ENCODE assay signal across 8 cellular contexts in the genomic region with DNA sequence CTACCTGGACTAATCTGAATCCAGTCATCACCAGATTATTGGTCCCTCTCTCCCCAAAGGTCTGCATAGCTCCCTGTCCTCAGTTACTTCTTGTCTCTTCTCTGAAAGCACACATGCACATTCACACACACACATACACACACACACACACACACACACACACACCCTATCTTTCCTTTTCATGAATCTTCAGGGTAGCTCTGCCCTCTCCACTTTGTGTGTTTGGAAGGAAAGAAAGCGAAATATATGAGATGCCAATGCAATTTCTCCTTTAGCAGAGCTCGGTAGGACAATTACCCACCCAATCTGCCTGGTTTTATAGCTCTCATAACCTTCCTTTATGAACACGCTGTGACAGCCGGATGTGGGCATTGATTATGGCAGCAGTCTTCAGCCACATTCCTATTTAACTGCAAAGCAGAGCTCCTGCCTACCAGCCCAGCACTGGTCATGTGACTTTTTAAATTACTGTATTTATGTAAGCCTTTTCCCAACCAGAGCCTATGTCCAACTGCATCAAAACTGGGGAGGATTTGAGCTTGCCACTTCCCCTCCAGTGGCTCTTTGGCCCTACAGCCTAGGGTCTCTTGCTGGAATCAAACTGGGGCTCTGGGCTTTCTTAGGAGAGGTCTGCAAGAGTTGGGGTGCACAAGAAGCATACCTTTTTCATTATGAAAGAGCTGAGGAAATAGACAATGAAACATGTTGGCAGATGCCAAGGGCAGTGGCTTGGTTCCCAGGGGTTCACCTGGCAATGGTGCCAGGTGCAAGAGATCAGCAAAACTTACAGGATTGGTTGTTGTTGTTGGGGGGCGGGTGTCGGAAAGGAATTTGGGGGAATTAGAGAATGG. TPM values are rescaled to one million over a fixed set of nuclear protein-coding genes. Genes with fewer than 3 reads are reported as not detected.
A peak's percentile ranks its signal among the peaks of the same experiment; 100 is the strongest.
DNase-seq lines count a peak whose midpoint lies in the region; ATAC-seq, FAIRE-seq and TF ChIP-seq lines count a peak whose summit lies in the region.

No MANE protein-coding gene starts in this region.

- H3K27me3 ChIP-seq in A673 (replicated peaks; ENCODE audit: insufficient read depth, low read depth, low read length, poor library complexity) (no peaks in the 10 kb centered on the region), SJSA1 (replicated peaks) (no peaks in the 10 kb centered on the region), duodenal mucosa (ENCODE audit: control insufficient read depth in 1 of 2, insufficient read depth in 2 of 2, low read length in 2 of 2) (no peaks in the 10 kb centered on the region), neural progenitor cell (no peaks in the 10 kb centered on the region)

- FAIRE-seq in GM12892 (lab: Jason Lieb, UNC): peak; percentile 27

- TF ChIP-seq POLR2A in GM12892 (IDR thresholded peaks at IDR 0.05; ENCODE audit: low read depth, low read length): no peak

- H3K27me3 Mint-ChIP-seq in neural progenitor cell (ENCODE audit: insufficient read depth, low read depth): peaks cover 6% of the 10 kb centered on the region

- peak overlapping the region; percentile 8 for H3K27ac Mint-ChIP-seq in neural progenitor cell

- peaks cover 55% of the 10 kb centered on the region for H3F3A ChIP-seq in neural progenitor cell (ENCODE audit: low read depth)

- POLR2A ChIA-PET in A673 (lab: Charles Lee; ENCODE audit: low non-redundant PET): no interaction called here

- ATAC-seq in HG03280 (IDR thresholded peaks at IDR 0.05; ENCODE audit: unreplicated experiment): no peak

- peaks cover 26% of the 10 kb centered on the region for H3K4me1 Mint-ChIP-seq in neural progenitor cell

- H3K4me1 ChIP-seq in A673 (ENCODE audit: insufficient read depth, low read length, poor library complexity, severe bottlenecking) (peaks cover 43% of the 10 kb centered on the region), SJSA1 (replicated peaks) (peaks cover 43% of the 10 kb centered on the region), duodenal mucosa (ENCODE audit: control insufficient read depth in 1 of 2, insufficient read depth in 2 of 2, low read length in 2 of 2) (peaks cover 23 to 33% of the 10 kb centered on the region in 2 donors), neural progenitor cell (peaks cover 33% of the 10 kb centered on the region)

- TF ChIP-seq CTCF in A673 (conservative IDR thresholded peaks at IDR 0.05; ENCODE audit: low read depth, low read length) (no peak), neural progenitor cell (IDR thresholded peaks at IDR 0.05) (no peak)

- H3K4me3 ChIP-seq in A673 (ENCODE audit: low read depth, low read length, poor library complexity, severe bottlenecking) (peak overlapping the region; percentile 73), SJSA1 (no peak overlapping the region), duodenal mucosa (ENCODE audit: low read depth in 1 of 2, low read length in 2 of 2) (peak overlapping the region; percentile 85 to 89), neural progenitor cell (peak overlapping the region; percentile 55)

- peaks cover 25% of the 10 kb centered on the region for H3K36me3 ChIP-seq in A673 (ENCODE audit: insufficient read depth, low read length, poor library complexity, severe bottlenecking)
- H3K36me3 ChIP-seq in SJSA1: peaks cover 20% of the 10 kb centered on the region
- H3K36me3 ChIP-seq in duodenal mucosa (ENCODE audit: control insufficient read depth in 1 of 2, insufficient read depth in 2 of 2, low read length in 2 of 2): no peaks in the 10 kb centered on the region
- no peaks in the 10 kb centered on the region for H3K36me3 ChIP-seq in neural progenitor cell

- H3K36me3 Mint-ChIP-seq in neural progenitor cell: peaks cover 6% of the 10 kb centered on the region

- CTCF ChIA-PET in A673 (lab: Charles Lee): interaction anchor here (0.5 kb wide), 1 partner anchor 21 kb away, joined by 4 read pairs; a partner anchor contains a TSS

- DNase-seq in A673 (ENCODE audit: low spot score): peak; percentile 90
- DNase-seq in GM12892 (ENCODE audit: insufficient read length): no peak
- peak in 1 of 2 experiments; percentile 46 for DNase-seq in SJSA1 (ENCODE audit: low read depth in 1 of 2, low spot score in 2 of 2)
- DNase-seq in neural progenitor cell (ENCODE audit: low spot score): no peak
- DNase-seq in hippocampal formation (lab: John Stamatoyannopoulos, UW): no peak
- no peak for DNase-seq in NCI-H1048 (lab: John Stamatoyannopoulos, UW)

- H3K9ac ChIP-seq in duodenal mucosa (ENCODE audit: low read depth in 1 of 2, low read length in 2 of 2) (peak overlapping the region in 1 of 2 donors; percentile 90), neural progenitor cell (no peak overlapping the region)

- H3K9me3 Mint-ChIP-seq in neural progenitor cell: no peaks in the 10 kb centered on the region

- BruUV-seq in A673 (replicated peaks; lab: Mats Ljungman, UMichigan): no TSS peak

- peak overlapping the region; percentile 92 for H3K4me3 Mint-ChIP-seq in neural progenitor cell

- H3K27ac ChIP-seq in A673 (ENCODE audit: low read depth, low read length, poor library complexity, severe bottlenecking): peak overlapping the region; percentile 75
- H3K27ac ChIP-seq in SJSA1: peak overlapping the region; percentile 21; the same call in 1 of the 2 replicates
- no peak overlapping the region for H3K27ac ChIP-seq in duodenal mucosa (ENCODE audit: low read depth, low read length)
- no peak overlapping the region for H3K27ac ChIP-seq in neural progenitor cell

- H2AFZ ChIP-seq in neural progenitor cell (replicated peaks): no peak overlapping the region

- intact Hi-C loops in A673 (cut with micrococcal nuclease; ENCODE audit: unreplicated experiment): loop anchor here (10.0 kb wide), 1 partner anchor 808 kb away; a partner anchor contains a TSS

- H3K9me3 ChIP-seq in A673 (ENCODE audit: low read depth, low read length, poor library complexity, severe bottlenecking) (no peaks in the 10 kb centered on the region), SJSA1 (replicated peaks) (no peaks in the 10 kb centered on the region), duodenal mucosa (ENCODE audit: control insufficient read depth in 1 of 2, low read length in 2 of 2) (no peaks in the 10 kb centered on the region), neural progenitor cell (ENCODE audit: low read depth) (no peaks in the 10 kb centered on the region)

- peak overlapping the region; percentile 81 for H3K4me2 ChIP-seq in neural progenitor cell

- peaks cover 25% of the 10 kb centered on the region for H4K20me1 ChIP-seq in neural progenitor cell (ENCODE audit: low read depth)

- H3K79me2 ChIP-seq in neural progenitor cell (ENCODE audit: low read depth): peaks cover 38% of the 10 kb centered on the region

RNA-seq across cellular contexts. Expression of a gene that starts 20.8 kb away (rescaled TPM):
- total RNA-seq in A673 (2021) (286 and 299 TPM in 2 replicates), neural progenitor cell (ENCODE audit: low replicate concordance) (680 and 1,185 TPM in 2 replicates)
- 168 TPM for polyA plus RNA-seq in GM12892 (2012; ENCODE audit: missing spikeins)
- total RNA-seq in SJSA1 (2014; rRNA removed; shearing (Covaris generic)): 452 and 470 TPM in 2 replicates

Comparison
In these comparisons a context has a peak if more than half of its experiments do, and no peak if none do; other contexts are left out.
1. H3K27ac ChIP-seq: peak in A673 (single experiment) and SJSA1 (single experiment); none in duodenal mucosa (single experiment) and neural progenitor cell (single experiment).